1 cellular context compared by ENCODE assay signal in the genomic region with DNA sequence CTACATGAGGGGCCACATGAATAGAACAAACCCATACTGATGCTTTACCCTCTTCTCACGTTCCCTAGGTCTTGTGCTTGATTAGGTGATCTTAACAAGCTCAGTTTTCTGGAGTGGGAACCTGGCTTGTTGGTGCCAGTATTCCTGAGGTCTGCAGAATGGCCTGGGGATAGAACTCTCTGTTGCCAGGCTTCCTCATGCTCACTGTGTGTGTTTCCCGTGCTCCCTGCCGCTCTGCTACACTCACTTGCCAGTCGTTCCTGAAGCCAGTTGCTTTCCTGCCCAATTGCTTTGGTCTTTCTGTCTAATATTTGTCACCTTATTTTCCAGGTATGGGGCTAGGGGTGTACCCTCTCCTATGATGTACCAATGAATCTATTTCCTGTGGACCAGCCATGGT.
TF ChIP-seq lines count a peak whose summit lies in the region.

No MANE protein-coding gene starts in this region.

TF ChIP-seq in WTC11, 78 proteins besides CTCF, POLR2A, EP300 and RAD21 (continued from another document):
- TF ChIP-seq ARID4B (CRISPR knock-in tag; IDR thresholded peaks at IDR 0.05; ENCODE audit: borderline replicate concordance): no peak
